In the genomic region with DNA sequence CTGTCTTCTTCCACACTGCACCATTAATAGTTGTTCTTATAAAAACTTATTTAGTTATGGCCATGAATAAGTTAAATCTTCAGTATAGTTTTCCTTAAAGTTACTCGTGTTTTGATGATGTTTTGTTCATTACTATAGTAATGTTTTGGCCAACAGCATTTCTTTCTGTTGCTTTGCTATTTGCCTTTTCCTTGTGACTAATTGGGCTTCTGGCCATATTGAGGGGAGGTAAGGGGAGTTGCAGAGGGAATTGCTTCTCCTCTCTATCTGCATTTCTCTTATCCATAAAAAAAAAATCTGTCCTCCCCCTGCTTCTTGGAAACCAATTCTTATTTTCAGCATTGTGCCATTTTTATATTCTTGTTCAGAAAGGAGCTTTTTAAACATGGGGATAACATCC, we compare ENCODE assay signal across 34 cellular contexts. TPM values are rescaled to one million over a fixed set of nuclear protein-coding genes. Genes with fewer than 3 reads are reported as not detected.
DNase-seq lines count a peak whose midpoint lies in the region; ATAC-seq and TF ChIP-seq lines count a peak whose summit lies in the region.
"Had no signal": no experiment of that assay in that cellular context is flagged by ENCODE, and none has a peak within 500 bp of the region (broad histone marks: within the 10 kb centered on the region; RNA-seq: fewer than 3 reads in every experiment).

No MANE protein-coding gene starts in this region.

- H3K27ac ChIP-seq in IMR-90 (ENCODE audit: insufficient read depth, low read length) (no peak overlapping the region), gastroesophageal sphincter (peak overlapping the region; percentile 21 to 68 (median 44)), subcutaneous abdominal adipose tissue (ENCODE audit: low read depth, low read length) (peak overlapping the region; percentile 42)
- H3K27ac ChIP-seq: coronary artery, neural progenitor cell, PC-9, right lobe of liver, suprapubic skin, VCaP had no signal

- no peaks in the 10 kb centered on the region; the same call in 1 of the 2 replicates for H3K4me1 ChIP-seq in IMR-90 (ENCODE audit: control insufficient read depth, insufficient read depth, low read length)
- H3K4me1 ChIP-seq in gastroesophageal sphincter = peaks cover 0 to 19% (median 0%) of the 10 kb centered on the region in 3 donors
- H3K4me1 ChIP-seq in subcutaneous abdominal adipose tissue (ENCODE audit: control insufficient read depth in 5 of 5, insufficient read depth in 5 of 5, low read length in 5 of 5) = peaks cover 0 to 5% (median 0%) of the 10 kb centered on the region in 5 donors
- H3K4me1 ChIP-seq: breast epithelium, esophagus squamous epithelium, heart left ventricle, neural progenitor cell, right lobe of liver, suprapubic skin had no signal

- H4K91ac ChIP-seq in IMR-90 (ENCODE audit: insufficient read depth, low read depth, low read length) = no peak overlapping the region

- H3K4me3 ChIP-seq in IMR-90 (ENCODE audit: insufficient read depth, low read depth, low read length) (no peak overlapping the region), choroid plexus epithelial cell (ENCODE audit: low read depth, low read length) (no peak overlapping the region), gastroesophageal sphincter (no peak overlapping the region), subcutaneous abdominal adipose tissue (ENCODE audit: low read depth in 1 of 5, low read length in 5 of 5) (no peak overlapping the region)
- H3K4me3 ChIP-seq: breast epithelium, coronary artery, esophagus squamous epithelium, heart left ventricle, neural progenitor cell, PC-9, right lobe of liver, suprapubic skin had no signal

- no peak overlapping the region for H2BK20ac ChIP-seq in IMR-90 (ENCODE audit: low read depth, low read length)

- H2AK9ac ChIP-seq in IMR-90 (replicated peaks; ENCODE audit: low read depth, low read length, poor library complexity) = no peak overlapping the region

- H3K18ac ChIP-seq in IMR-90 (ENCODE audit: low read depth, low read length) = no peak overlapping the region

- H4K20me1 ChIP-seq in IMR-90 (ENCODE audit: insufficient read depth, low read length) = no peaks in the 10 kb centered on the region

- no peak overlapping the region for H2BK15ac ChIP-seq in IMR-90 (ENCODE audit: low read depth, low read length)

- no peak overlapping the region for H2AFZ ChIP-seq in IMR-90 (replicated peaks; ENCODE audit: low read length, poor library complexity)
- H2AFZ ChIP-seq: neural progenitor cell, PC-9 had no signal

- no peak overlapping the region for H3K14ac ChIP-seq in IMR-90 (replicated peaks; ENCODE audit: low read depth, low read length)

- H3K27me3 ChIP-seq in IMR-90 (ENCODE audit: control insufficient read depth, insufficient read depth, low read length) (no peaks in the 10 kb centered on the region), gastroesophageal sphincter (no peaks in the 10 kb centered on the region), subcutaneous abdominal adipose tissue (ENCODE audit: control insufficient read depth in 5 of 5, insufficient read depth in 4 of 5, low read length in 5 of 5) (no peaks in the 10 kb centered on the region)
- H3K27me3 ChIP-seq: breast epithelium, esophagus squamous epithelium, heart left ventricle, neural progenitor cell, right lobe of liver, suprapubic skin had no signal

- H3K9me3 ChIP-seq in IMR-90 (ENCODE audit: control insufficient read depth, insufficient read depth, low read length) (no peaks in the 10 kb centered on the region), gastroesophageal sphincter (no peaks in the 10 kb centered on the region), subcutaneous abdominal adipose tissue (ENCODE audit: control insufficient read depth in 5 of 5, low read length in 5 of 5) (no peaks in the 10 kb centered on the region)
- H3K9me3 ChIP-seq: breast epithelium, esophagus squamous epithelium, heart left ventricle, right lobe of liver, suprapubic skin had no signal

- DNase-seq in IMR-90 = peak; percentile 24
- peak; percentile 29 for DNase-seq in choroid plexus epithelial cell (ENCODE audit: low read depth)
- no peak for DNase-seq in NCI-H1694 (lab: John Stamatoyannopoulos, UW)
- DNase-seq in NCI-H524 (lab: John Stamatoyannopoulos, UW) = no peak
- DNase-seq in activated CD4-positive, alpha-beta T cell treated with anti-CD3 and anti-CD28 coated beads, Interleukin-2, amount 50 U/mL, for 48 hours = no peak
- DNase-seq: activated CD4-positive, alpha-beta T cell treated with anti-CD3 and anti-CD28 coated beads for 4 hours; activated naive CD8-positive, alpha-beta T cell treated with anti-CD3 and anti-CD28 coated beads, Interleukin-2, amount 50 U/mL, for 24 hours; activated T-cell treated with anti-CD3 and anti-CD28 coated beads, Interleukin-2, amount 50 U/mL, for 1 hour; CD4-positive, CD25-positive, alpha-beta regulatory T cell; endodermal cell; esophagus squamous epithelium; heart left ventricle; Kasumi-1; left cardiac atrium; NCI-H2171; NCI-H510A treated with DMSO at 0.1 percent for 48 hours; NK-92 treated with Interleukin-12 subunit alpha and Interleukin-12 subunit beta, amount 100 ng/mL, for 24 hours; PC-9; right lobe of liver; SHP77 treated with DMSO at 0.1 percent for 48 hours; stimulated activated CD4-positive, alpha-beta T cell treated with anti-CD3 and anti-CD28 coated beads, Interleukin-12 subunit alpha, Interleukin-12 subunit beta, amount 100 ng/mL, for 4 hours; stimulated activated CD4-positive, alpha-beta T cell treated with anti-CD3 and anti-CD28 coated beads, Interleukin-4, amount 100 ng/mL, for 24 hours had no signal

- no peaks in the 10 kb centered on the region; a peak in 1 of 4 replicates for H3K79me1 ChIP-seq in IMR-90 (ENCODE audit: low read depth in 1 of 2, low read length in 2 of 2)

- TF ChIP-seq RAD21 in IMR-90 (IDR thresholded peaks at IDR 0.05; ENCODE audit: low read length) = no peak

- H3K9ac ChIP-seq in IMR-90 (ENCODE audit: low read depth, low read length) = no peak overlapping the region
- H3K9ac ChIP-seq in subcutaneous abdominal adipose tissue (ENCODE audit: low read length in 5 of 5) = no peak overlapping the region
- H3K9ac ChIP-seq: neural progenitor cell had no signal

- CTCF ChIA-PET in IMR-90 (lab: Yijun Ruan, JAX) = interaction anchor here (0.6 kb wide), 1 partner anchor 136 kb away, joined by 3 read pairs; no protein-coding TSS in a partner anchor

- no peak overlapping the region for H2AK5ac ChIP-seq in IMR-90 (ENCODE audit: low read depth, low read length)

- intact Hi-C loops in IMR-90 (cut with micrococcal nuclease) = no loop called here

- in situ Hi-C loops in IMR-90 (cut with MboI; ENCODE audit: low sequenced_read_pairs) = no loop called here

- H3K9me1 ChIP-seq in IMR-90 (ENCODE audit: insufficient read depth, low read length) = no peaks in the 10 kb centered on the region

- TF ChIP-seq EP300 in gastroesophageal sphincter (IDR thresholded peaks at IDR 0.05) = no peak

- TF ChIP-seq CTCF in IMR-90 (conservative IDR thresholded peaks at IDR 0.05; ENCODE audit: low read depth, low read length) (no peak), choroid plexus epithelial cell (conservative IDR thresholded peaks at IDR 0.05; ENCODE audit: low read depth, low read length) (no peak), gastroesophageal sphincter (IDR thresholded peaks at IDR 0.05) (no peak)

- no peak overlapping the region for H4K8ac ChIP-seq in IMR-90 (ENCODE audit: low read depth in 2 of 2, low read length in 2 of 2)

- dilution Hi-C loops in IMR-90 (cut with HindIII; ENCODE audit: low sequenced_read_pairs, unreplicated experiment) = no loop called here

- no CpG with 5 or more reads among the region's 1 CpG for WGBS in IMR-90 (ENCODE audit: extremely low coverage in 2 of 2, insufficient read length in 1 of 2), 2 experiments
- 0 to 11% methylated on average over 1 of the region's 1 CpG for WGBS in gastroesophageal sphincter (ENCODE audit: low coverage in 1 of 2), 2 donors

- H2BK120ac ChIP-seq in IMR-90 (ENCODE audit: low read depth, low read length) = no peak overlapping the region

- POLR2A ChIA-PET in IMR-90 (lab: Charles Lee; ENCODE audit: unreplicated experiment) = no interaction called here

- H3K23ac ChIP-seq in IMR-90 (ENCODE audit: low read depth, low read length) = no peak overlapping the region

- H3K56ac ChIP-seq in IMR-90 (ENCODE audit: extremely low read depth, insufficient read depth, low read length) = no peak overlapping the region

- H3K36me3 ChIP-seq in IMR-90 (ENCODE audit: control insufficient read depth, insufficient read depth, low read length) (no peaks in the 10 kb centered on the region), gastroesophageal sphincter (peaks cover 0 to 12% of the 10 kb centered on the region in 2 donors), subcutaneous abdominal adipose tissue (ENCODE audit: control insufficient read depth in 5 of 5, insufficient read depth in 5 of 5, low read length in 5 of 5) (peaks cover 0 to 4% (median 0%) of the 10 kb centered on the region in 5 donors)
- H3K36me3 ChIP-seq: breast epithelium, neural progenitor cell, right lobe of liver, suprapubic skin had no signal

- no peak overlapping the region for H3K4me2 ChIP-seq in IMR-90 (ENCODE audit: low read depth, low read length)
- H3K4me2 ChIP-seq: neural progenitor cell, PC-9 had no signal

- H3K4ac ChIP-seq in IMR-90 (ENCODE audit: low read depth, low read length) = no peak overlapping the region

- TF ChIP-seq POLR2A in IMR-90 (IDR thresholded peaks at IDR 0.05; ENCODE audit: low read depth, low read length) (no peak), gastroesophageal sphincter (IDR thresholded peaks at IDR 0.05) (no peak)

- BruUV-seq in IMR-90 (replicated peaks; lab: Mats Ljungman, UMichigan) = no TSS peak

- ATAC-seq in IMR-90 (ENCODE audit: low read depth) (no peak), gastroesophageal sphincter (no peak), HG02610 (IDR thresholded peaks at IDR 0.05; ENCODE audit: unreplicated experiment) (no peak)
- ATAC-seq: activated naive CD8-positive, alpha-beta T cell treated with anti-CD3 and anti-CD28 coated beads, Interleukin-2, amount 50 U/mL, for 24 hours; heart left ventricle; HepG2; right lobe of liver; stimulated activated effector memory CD8-positive, alpha-beta T cell treated with anti-CD3 and anti-CD28 coated beads, Interleukin-12 subunit alpha, Interleukin-12 subunit beta, amount 100 ng/mL, for 72 hours had no signal

- no peak overlapping the region for H2BK5ac ChIP-seq in IMR-90 (ENCODE audit: low read depth, low read length, poor library complexity, severe bottlenecking)

- no peak overlapping the region for H4K5ac ChIP-seq in IMR-90 (ENCODE audit: low read depth, low read length)

RNA-seq across cellular contexts. Expression of gene ZCCHC12, which starts 42.7 kb away (rescaled TPM):
- under 0.01 TPM in 1 of 2 replicates, not detected in the other for total RNA-seq in IMR-90 (2012; rRNA removed)
- 0.06 and 0.07 TPM in 2 replicates for polyA plus RNA-seq in IMR-90 (2012; rRNA removed)
- polyA plus RNA-seq in IMR-90 (2012; cell fraction: cytosol; rRNA removed) = 0.04 TPM in 1 of 2 replicates, not detected in the other
- polyA plus RNA-seq in IMR-90 (2012; cell fraction: nucleus; rRNA removed; ENCODE audit: low replicate concordance) = 0.07 TPM in 1 of 2 replicates, not detected in the other
- total RNA-seq in gastroesophageal sphincter = 1 to 10 TPM in 1 of 4 donors, under 1 TPM in 3; 0.31 to 3.5 (median 0.84) TPM
- total RNA-seq: activated CD8-positive, alpha-beta memory T cell treated with anti-CD3 and anti-CD28 coated beads for 36 hours; breast epithelium; esophagus squamous epithelium; left cardiac atrium; PC-9; right lobe of liver; suprapubic skin; ureter had no signal

RNA-seq across cellular contexts. Expression of gene IL13RA1, which starts 53.5 kb away (rescaled TPM):
- 31.7 and 35.6 TPM in 2 replicates for total RNA-seq in IMR-90 (2012; rRNA removed)
- 17.7 and 24.2 TPM in 2 replicates for polyA plus RNA-seq in IMR-90 (2012; rRNA removed)
- 5.3 and 6.6 TPM in 2 replicates for polyA plus RNA-seq in IMR-90 (2012; cell fraction: cytosol; rRNA removed)
- polyA plus RNA-seq in IMR-90 (2012; cell fraction: nucleus; rRNA removed; ENCODE audit: low replicate concordance) = 1.2 and 11.2 TPM in 2 replicates
- total RNA-seq in gastroesophageal sphincter = 100 to 1,000 TPM in 2 of 4 donors, 10 to 100 TPM in 2; 63.7 to 121 (median 105) TPM
- total RNA-seq: CD4-positive, CD25-positive, alpha-beta regulatory T cell had no signal

Comparison
In these comparisons a context has a peak if more than half of its experiments do, and no peak if none do; other contexts are left out.
1. DNase-seq: peak in IMR-90 (single experiment) and choroid plexus epithelial cell (single experiment); none in NCI-H1694 (single experiment), NCI-H524 (0 of 2) and activated CD4-positive, alpha-beta T cell treated with anti-CD3 and anti-CD28 coated beads, Interleukin-2, amount 50 U/mL, for 48 hours (0 of 2).